ENCODE assay signal across 8 cellular contexts in genomic region chr10:11270135-11270857, GRCh38.
DNase-seq lines count a peak whose midpoint lies in the region; ATAC-seq and TF ChIP-seq lines count a peak whose summit lies in the region.

No MANE protein-coding gene starts in this region.

- H3K4me3 Mint-ChIP-seq in GM23338: peak overlapping the region; percentile 20; the same call in 2 of the 3 replicates
- no peak overlapping the region for H3K4me3 Mint-ChIP-seq in activated CD4-positive, alpha-beta T cell treated with anti-CD3 and anti-CD28 coated beads, Interleukin-2, amount 10 ng/mL, durations not matched to agents 24 days and 14 days
- peak overlapping the region; percentile 21 for H3K4me3 Mint-ChIP-seq in chondrocyte (ENCODE audit: unreplicated experiment)

- H3K36me3 Mint-ChIP-seq in GM23338 (ENCODE audit: low read depth) (no peaks in the 10 kb centered on the region), chondrocyte (ENCODE audit: low read depth) (peaks cover 2% of the 10 kb centered on the region)
- H3K36me3 Mint-ChIP-seq in activated CD4-positive, alpha-beta T cell treated with anti-CD3 and anti-CD28 coated beads, Interleukin-2, amount 10 ng/mL, durations not matched to agents 24 days and 14 days (ENCODE audit: low read depth): peaks cover 72% of the 10 kb centered on the region

- H3K36me3 ChIP-seq in GM23338 (ENCODE audit: insufficient read depth) (no peaks in the 10 kb centered on the region), MM.1S (replicated peaks; ENCODE audit: insufficient read depth, low read length) (peaks cover 35% of the 10 kb centered on the region), lower lobe of right lung (peaks cover 85% of the 10 kb centered on the region)

- H3K9ac ChIP-seq in MM.1S (ENCODE audit: low read length): peak overlapping the region; percentile 28; the same call in 1 of the 2 replicates

- H3F3A ChIP-seq in GM23338 (replicated peaks; ENCODE audit: low read depth): no peaks in the 10 kb centered on the region
- peaks cover 58% of the 10 kb centered on the region for H3F3A ChIP-seq in MM.1S (ENCODE audit: insufficient read depth, low read length)

- H3K27me3 ChIP-seq in GM23338 (ENCODE audit: insufficient read depth) (no peaks in the 10 kb centered on the region), MM.1S (replicated peaks; ENCODE audit: insufficient read depth, low read length) (no peaks in the 10 kb centered on the region), lower lobe of right lung (ENCODE audit: low read depth) (no peaks in the 10 kb centered on the region)

- no peaks in the 10 kb centered on the region for H3K9me3 Mint-ChIP-seq in GM23338
- H3K9me3 Mint-ChIP-seq in activated CD4-positive, alpha-beta T cell treated with anti-CD3 and anti-CD28 coated beads, Interleukin-2, amount 10 ng/mL, durations not matched to agents 24 days and 14 days: no peaks in the 10 kb centered on the region
- no peaks in the 10 kb centered on the region for H3K9me3 Mint-ChIP-seq in chondrocyte (ENCODE audit: low read depth)

- H3K4me1 ChIP-seq in GM23338 (ENCODE audit: insufficient read depth): peaks cover 22% of the 10 kb centered on the region
- H3K4me1 ChIP-seq in MM.1S (ENCODE audit: low read length): peaks cover 44% of the 10 kb centered on the region
- H3K4me1 ChIP-seq in lower lobe of right lung: peaks cover 17% of the 10 kb centered on the region

- H3K4me2 ChIP-seq in GM23338: no peak overlapping the region; the same call in 1 of the 2 replicates
- peak overlapping the region; percentile 9; the same call in 1 of the 2 replicates for H3K4me2 ChIP-seq in MM.1S (ENCODE audit: low read depth, low read length)

- H3K79me2 ChIP-seq in GM23338 (replicated peaks; ENCODE audit: insufficient read depth) (no peaks in the 10 kb centered on the region), MM.1S (ENCODE audit: low read length) (peaks cover 100% of the 10 kb centered on the region)

- peaks cover 3% of the 10 kb centered on the region for H3K27me3 Mint-ChIP-seq in GM23338 (ENCODE audit: insufficient read depth, low read depth, poor library complexity)
- no peaks in the 10 kb centered on the region for H3K27me3 Mint-ChIP-seq in activated CD4-positive, alpha-beta T cell treated with anti-CD3 and anti-CD28 coated beads, Interleukin-2, amount 10 ng/mL, durations not matched to agents 24 days and 14 days
- no peaks in the 10 kb centered on the region for H3K27me3 Mint-ChIP-seq in chondrocyte (ENCODE audit: low read depth)

- peak overlapping the region; percentile 18 for H3K27ac ChIP-seq in GM23338 (ENCODE audit: low read depth)
- H3K27ac ChIP-seq in MM.1S (ENCODE audit: low read length): peak overlapping the region; percentile 65; the same call in 1 of the 2 replicates
- H3K27ac ChIP-seq in lower lobe of right lung: no peak overlapping the region

- intact Hi-C loops in activated CD4-positive, alpha-beta T cell treated with anti-CD3 and anti-CD28 coated beads, Interleukin-2, amount 10 ng/mL, durations not matched to agents 24 days and 14 days (cut with micrococcal nuclease): loop anchor here (1.0 to 5.0 kb wide), 3 partner anchors 103 to 253 kb away; partner anchors contain the start of gene CELF2
- intact Hi-C loops in lower lobe of right lung (cut with DNase I): no loop called here

- no peak overlapping the region for H3K27ac Mint-ChIP-seq in GM23338
- H3K27ac Mint-ChIP-seq in activated CD4-positive, alpha-beta T cell treated with anti-CD3 and anti-CD28 coated beads, Interleukin-2, amount 10 ng/mL, durations not matched to agents 24 days and 14 days: peak overlapping the region; percentile 78
- peak overlapping the region; percentile 28 for H3K27ac Mint-ChIP-seq in chondrocyte (ENCODE audit: unreplicated experiment)

- ATAC-seq in GM23338 (peak; percentile 99), lower lobe of right lung (peak; percentile 83 to 87)

- H2AFZ ChIP-seq in GM23338 (peak overlapping the region; percentile 74; the same call in 1 of the 2 replicates), MM.1S (ENCODE audit: low read length) (no peak overlapping the region)

- H3K9me2 ChIP-seq in GM23338 (ENCODE audit: insufficient read depth): no peaks in the 10 kb centered on the region
- no peaks in the 10 kb centered on the region for H3K9me2 ChIP-seq in MM.1S (replicated peaks; ENCODE audit: insufficient read depth, low read length)

- DNase-seq in G401 (ENCODE audit: low spot score) (peak; percentile 58), GM23338 (ENCODE audit: low spot score) (peak; percentile 97), MM.1S (peak; percentile 84), chondrocyte (ENCODE audit: low spot score) (no peak), lower lobe of right lung (peak; percentile 74), epidermal melanocyte (ENCODE audit: insufficient read length, low spot score) (no peak)
- DNase-seq in activated CD4-positive, alpha-beta T cell treated with anti-CD3 and anti-CD28 coated beads, Interleukin-2, amount 10 ng/mL, durations not matched to agents 24 days and 14 days: peak; percentile 87
- peak; percentile 61 for DNase-seq in stimulated activated CD8-positive, alpha-beta memory T cell treated with anti-CD3 and anti-CD28 coated beads, Interleukin-15, amount 100 ng/mL, for 1 hour (ENCODE audit: low read depth)

- TF ChIP-seq CTCF in GM23338 (conservative IDR thresholded peaks at IDR 0.05; ENCODE audit: low read depth in 2 of 2): peak; percentile 88 to 99
- TF ChIP-seq CTCF in MM.1S (IDR thresholded peaks at IDR 0.05; ENCODE audit: low read length): peak; percentile 83
- peak; percentile 97 for TF ChIP-seq CTCF in chondrocyte (IDR thresholded peaks at IDR 0.05)
- TF ChIP-seq CTCF in lower lobe of right lung (IDR thresholded peaks at IDR 0.05): peak; percentile 82

- H4K20me1 ChIP-seq in GM23338 (replicated peaks; ENCODE audit: insufficient read depth): no peaks in the 10 kb centered on the region
- H4K20me1 ChIP-seq in MM.1S (ENCODE audit: insufficient read depth, low read length): 0 out of 2 replicates have a peak, but pooled peaks cover 3% of the 10 kb centered on the region

- in situ Hi-C loops in G401 (cut with HindIII; ENCODE audit: low sequenced_read_pairs): no loop called here

- H3K4me3 ChIP-seq in GM23338 (no peak overlapping the region), MM.1S (ENCODE audit: low read length) (no peak overlapping the region), lower lobe of right lung (no peak overlapping the region)

- peaks cover 32% of the 10 kb centered on the region for H3K4me1 Mint-ChIP-seq in GM23338
- peaks cover 50% of the 10 kb centered on the region for H3K4me1 Mint-ChIP-seq in activated CD4-positive, alpha-beta T cell treated with anti-CD3 and anti-CD28 coated beads, Interleukin-2, amount 10 ng/mL, durations not matched to agents 24 days and 14 days
- H3K4me1 Mint-ChIP-seq in chondrocyte (ENCODE audit: low read depth): peaks cover 9% of the 10 kb centered on the region

- H3K9me3 ChIP-seq in MM.1S (replicated peaks; ENCODE audit: insufficient read depth, low read length) (no peaks in the 10 kb centered on the region), lower lobe of right lung (no peaks in the 10 kb centered on the region)

Comparison
In these comparisons a context has a peak if more than half of its experiments do, and no peak if none do; other contexts are left out.
1. DNase-seq: peak in G401 (single experiment), GM23338 (single experiment), MM.1S (single experiment), activated CD4-positive, alpha-beta T cell treated with anti-CD3 and anti-CD28 coated beads, Interleukin-2, amount 10 ng/mL, durations not matched to agents 24 days and 14 days (single experiment), lower lobe of right lung (single experiment) and stimulated activated CD8-positive, alpha-beta memory T cell treated with anti-CD3 and anti-CD28 coated beads, Interleukin-15, amount 100 ng/mL, for 1 hour (single experiment); none in chondrocyte (single experiment) and epidermal melanocyte (single experiment).
2. Peak in every context shown above with its lines, with median percentiles within 50 percentile points of each other: CTCF ChIP-seq.